ENCODE assay signal across 8 cellular contexts in the genomic region with DNA sequence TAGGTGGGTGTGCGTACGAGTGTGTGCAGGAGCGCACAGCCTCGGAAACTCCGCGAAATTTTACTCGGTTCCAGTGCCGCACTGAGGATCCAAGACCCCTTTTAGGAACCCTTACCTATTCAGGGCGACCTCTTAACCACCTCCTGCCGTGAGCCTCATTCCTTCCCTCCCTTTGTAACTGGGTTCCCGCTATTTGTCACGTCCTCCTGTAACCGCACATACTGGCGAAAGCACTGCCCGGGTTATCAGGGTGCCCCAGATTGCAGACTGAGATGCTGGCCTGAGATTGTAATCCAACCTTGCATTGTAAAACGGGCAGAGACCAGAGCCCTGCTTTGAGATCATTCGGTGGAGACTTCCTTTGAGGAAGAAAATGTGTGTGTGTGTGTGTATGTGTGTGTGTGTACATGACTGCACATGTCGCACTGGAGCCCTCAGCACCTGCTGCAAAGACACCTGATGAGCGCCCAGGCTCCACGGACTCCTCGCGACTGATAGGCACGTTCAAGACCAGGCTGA.
A peak's percentile ranks its signal among the peaks of the same experiment; 100 is the strongest.
DNase-seq lines count a peak whose midpoint lies in the region; ATAC-seq and TF ChIP-seq lines count a peak whose summit lies in the region.

No MANE protein-coding gene starts in this region.

- POLR2A ChIA-PET in Caco-2 (lab: Charles Lee), result interaction anchor here (1.0 to 1.6 kb wide), 5 partner anchors 21 to 279 kb away, joined by 3 to 15 read pairs (median 6); a partner anchor contains a TSS
- POLR2A ChIA-PET in T-cell (lab: Charles Lee), result interaction anchor here in 1 of 2 donors (1.0 kb wide), 1 partner anchor 198 kb away, joined by 4 read pairs; a partner anchor contains a TSS

- peak; percentile 44 to 45 for DNase-seq in Caco-2
- peak in 72 of 76 experiments; percentile 10 to 78 (median 52) for DNase-seq in HUDEP-2 (lab: John Stamatoyannopoulos, UW; ENCODE audit: unreplicated experiment in 76 of 76)
- DNase-seq in T-cell, result peak in 15 of 34 experiments; percentile 2 to 49 (median 30)
- DNase-seq in lung (ENCODE audit: low spot score), result peak; percentile 31
- no peak for DNase-seq in superior temporal gyrus (ENCODE audit: extremely low spot score)

- H3K4me1 ChIP-seq in Caco-2, result peaks cover 12% of the 10 kb centered on the region
- H3K4me1 ChIP-seq in lung (ENCODE audit: control insufficient read depth in 2 of 2, insufficient read depth in 2 of 2, low read length in 2 of 2), result peaks cover 8 to 10% of the 10 kb centered on the region in 2 donors
- H3K4me1 ChIP-seq in thymus (ENCODE audit: control insufficient read depth, insufficient read depth, low read length), result peaks cover 28% of the 10 kb centered on the region

- no peaks in the 10 kb centered on the region for H3K27me3 Mint-ChIP-seq in Caco-2 (ENCODE audit: insufficient read depth, unreplicated experiment)
- H3K27me3 Mint-ChIP-seq in T-cell, result no peaks in the 10 kb centered on the region
- no peaks in the 10 kb centered on the region for H3K27me3 Mint-ChIP-seq in dendritic cell treated with granulocyte-macrophage colony-stimulating factor and Interleukin-4, amounts not matched to agents 40 ng/mL and 50 ng/mL, for 4 days

- H3K36me3 ChIP-seq in Caco-2 (ENCODE audit: control insufficient read depth, insufficient read depth, low read length) (no peaks in the 10 kb centered on the region), lung (ENCODE audit: control insufficient read depth in 2 of 2, insufficient read depth in 2 of 2, low read length in 2 of 2) (no peaks in the 10 kb centered on the region), thymus (ENCODE audit: control insufficient read depth, insufficient read depth) (no peaks in the 10 kb centered on the region)

- H3K36me3 Mint-ChIP-seq in Caco-2 (ENCODE audit: insufficient read depth, unreplicated experiment), result peaks cover 14% of the 10 kb centered on the region
- H3K36me3 Mint-ChIP-seq in T-cell, result no peaks in the 10 kb centered on the region
- peaks cover 14% of the 10 kb centered on the region for H3K36me3 Mint-ChIP-seq in dendritic cell treated with granulocyte-macrophage colony-stimulating factor and Interleukin-4, amounts not matched to agents 40 ng/mL and 50 ng/mL, for 4 days (ENCODE audit: low read depth)

- WGBS in lung, 2 donors, result 4 to 6% methylated on average over 23 of the region's 23 CpGs
- under 1% methylated on average over 23 of the region's 23 CpGs for WGBS in thymus

- TSS peak; percentile 52 for BruUV-seq in Caco-2 (replicated peaks; lab: Mats Ljungman, UMichigan)

- H3K27ac ChIP-seq in lung (ENCODE audit: low read depth in 1 of 2, low read length in 1 of 2), result peak overlapping the region; percentile 87 to 89
- H3K27ac ChIP-seq in thymus (ENCODE audit: low read depth), result peak overlapping the region; percentile 87

- H3K27me3 ChIP-seq in Caco-2 (replicated peaks; ENCODE audit: control insufficient read depth, insufficient read depth, low read length) (no peaks in the 10 kb centered on the region), lung (ENCODE audit: control insufficient read depth, insufficient read depth) (no peaks in the 10 kb centered on the region), thymus (ENCODE audit: control insufficient read depth, insufficient read depth) (no peaks in the 10 kb centered on the region)

- no peaks in the 10 kb centered on the region for H3K9me3 ChIP-seq in Caco-2
- H3K9me3 ChIP-seq in lung (ENCODE audit: control insufficient read depth in 2 of 2, insufficient read depth in 1 of 2, low read length in 1 of 2), result no peaks in the 10 kb centered on the region
- H3K9me3 ChIP-seq in thymus (ENCODE audit: control insufficient read depth), result no peaks in the 10 kb centered on the region

- H3K27ac Mint-ChIP-seq in Caco-2 (ENCODE audit: unreplicated experiment), result peak overlapping the region; percentile 74
- peak overlapping the region; percentile 97 to 99 for H3K27ac Mint-ChIP-seq in T-cell
- peak overlapping the region; percentile 94 for H3K27ac Mint-ChIP-seq in dendritic cell treated with granulocyte-macrophage colony-stimulating factor and Interleukin-4, amounts not matched to agents 40 ng/mL and 50 ng/mL, for 4 days

- TF ChIP-seq CTCF in Caco-2 (IDR thresholded peaks at IDR 0.05; ENCODE audit: insufficient read depth in 1 of 2, low read depth in 1 of 2, low read length in 1 of 2, severe bottlenecking in 1 of 2, unreplicated experiment in 1 of 2), result no peak
- TF ChIP-seq CTCF in lung (IDR thresholded peaks at IDR 0.05; ENCODE audit: control extremely low read depth, extremely low read depth), result no peak

- peak; percentile 3 for ATAC-seq in GM19463 (IDR thresholded peaks at IDR 0.05; ENCODE audit: unreplicated experiment)
- ATAC-seq in T-cell (replicated peaks in 1 of 4), result peak; percentile 1 to 9 (median 3)
- ATAC-seq in lung (ENCODE audit: insufficient read depth, low FRiP score), result peak; percentile 1

- CTCF ChIA-PET in Caco-2 (lab: Charles Lee), result interaction anchor here (0.8 to 1.7 kb wide), 6 partner anchors 13 to 199 kb away, joined by 3 to 12 read pairs (median 7); no protein-coding TSS in a partner anchor
- CTCF ChIA-PET in T-cell (lab: Charles Lee), result interaction anchor here (0.6 to 2.4 kb wide), 10 partner anchors 9 to 143 kb away, joined by 3 to 22 read pairs (median 6); no protein-coding TSS in a partner anchor

- no peaks in the 10 kb centered on the region for H3K9me3 Mint-ChIP-seq in Caco-2 (ENCODE audit: unreplicated experiment)
- H3K9me3 Mint-ChIP-seq in T-cell, result no peaks in the 10 kb centered on the region
- peaks cover 1% of the 10 kb centered on the region for H3K9me3 Mint-ChIP-seq in dendritic cell treated with granulocyte-macrophage colony-stimulating factor and Interleukin-4, amounts not matched to agents 40 ng/mL and 50 ng/mL, for 4 days

- H3K4me3 ChIP-seq in Caco-2 (ENCODE audit: low read depth, low read length) (peak overlapping the region; percentile 68), lung (peak overlapping the region; percentile 64), thymus (ENCODE audit: low read length) (peak overlapping the region; percentile 79)

- intact Hi-C loops in Caco-2 (cut with micrococcal nuclease; ENCODE audit: unreplicated experiment), result loop anchor here (1.0 kb wide), 1 partner anchor 18 kb away; no protein-coding TSS in a partner anchor
- intact Hi-C loops in dendritic cell treated with granulocyte-macrophage colony-stimulating factor and Interleukin-4, amounts not matched to agents 40 ng/mL and 50 ng/mL, for 4 days (cut with micrococcal nuclease), result loop anchor here (5.0 kb wide), 4 partner anchors 88 to 282 kb away; a partner anchor contains a TSS

- H3K4me3 Mint-ChIP-seq in Caco-2 (ENCODE audit: unreplicated experiment) (peak overlapping the region; percentile 87), T-cell (peak overlapping the region; percentile 98 to 100 (median 100))
- H3K4me3 Mint-ChIP-seq in dendritic cell treated with granulocyte-macrophage colony-stimulating factor and Interleukin-4, amounts not matched to agents 40 ng/mL and 50 ng/mL, for 4 days, result peak overlapping the region; percentile 91

- H3K4me1 Mint-ChIP-seq in Caco-2 (ENCODE audit: low read depth, unreplicated experiment) (peaks cover 17% of the 10 kb centered on the region), T-cell (peaks cover 60 to 75% (median 62%) of the 10 kb centered on the region in 3 donors)
- peaks cover 68% of the 10 kb centered on the region for H3K4me1 Mint-ChIP-seq in dendritic cell treated with granulocyte-macrophage colony-stimulating factor and Interleukin-4, amounts not matched to agents 40 ng/mL and 50 ng/mL, for 4 days (ENCODE audit: low read depth)
